ENCODE assay signal across 9 cellular contexts in the genomic region with DNA sequence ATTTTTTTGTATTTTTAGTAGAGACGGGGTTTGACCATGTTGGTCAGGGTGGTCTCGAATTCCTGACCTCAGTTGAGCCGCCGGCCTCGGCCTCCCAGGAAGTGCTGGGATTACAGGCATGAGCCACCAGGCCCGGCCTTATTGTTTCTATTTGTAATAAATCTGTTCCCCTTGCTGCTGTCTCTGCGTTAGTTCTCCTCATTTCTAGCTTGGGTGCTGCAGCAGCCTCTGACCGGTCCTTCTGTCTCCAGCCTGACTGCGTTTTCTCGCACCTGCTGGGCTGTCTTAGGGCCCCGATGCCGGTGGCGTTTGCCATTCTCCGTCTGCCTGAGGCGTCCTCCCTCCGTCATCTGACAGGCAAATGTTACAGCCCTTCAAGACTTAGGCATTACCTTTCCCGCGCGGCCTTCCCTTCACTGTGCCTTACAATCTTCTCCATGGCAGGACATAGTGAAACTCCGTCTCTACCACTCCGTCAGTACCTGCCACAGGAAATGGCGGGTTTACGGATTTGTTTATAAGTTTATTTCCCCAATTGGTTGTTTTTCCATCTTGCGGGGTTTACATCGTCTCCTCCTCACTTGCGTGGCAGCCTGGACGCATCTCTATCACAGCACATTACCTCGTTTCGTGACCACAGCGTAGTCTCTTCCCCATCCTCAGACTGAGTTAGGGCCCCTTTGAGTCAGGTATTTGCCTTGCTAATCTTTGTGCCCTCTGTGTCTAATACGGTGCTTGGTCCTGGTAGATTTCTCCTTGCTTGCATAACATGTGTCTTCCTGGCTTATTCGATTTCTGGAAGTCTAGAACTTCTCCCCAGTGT. TPM values are rescaled to one million over a fixed set of nuclear protein-coding genes. Genes with fewer than 3 reads are reported as not detected.
A peak's percentile ranks its signal among the peaks of the same experiment; 100 is the strongest.
DNase-seq lines count a peak whose midpoint lies in the region; ATAC-seq and TF ChIP-seq lines count a peak whose summit lies in the region.
"Had no signal": no experiment of that assay in that cellular context is flagged by ENCODE, and none has a peak within 500 bp of the region (broad histone marks: within the 10 kb centered on the region; RNA-seq: fewer than 3 reads in every experiment).

No MANE protein-coding gene starts in this region.

- no peaks in the 10 kb centered on the region for H3K79me2 ChIP-seq in neural progenitor cell (ENCODE audit: low read depth)
- H3K79me2 ChIP-seq: hepatocyte had no signal

- H3F3A ChIP-seq in neural progenitor cell (ENCODE audit: low read depth), result no peaks in the 10 kb centered on the region

- peaks cover 49% of the 10 kb centered on the region for H3K4me1 Mint-ChIP-seq in activated CD4-positive, alpha-beta T cell treated with anti-CD3 and anti-CD28 coated beads, Interleukin-2, amount 10 ng/mL, durations not matched to agents 24 days and 14 days
- peaks cover 52% of the 10 kb centered on the region for H3K4me1 Mint-ChIP-seq in activated CD4-positive, alpha-beta memory T cell treated with anti-CD3 and anti-CD28 coated beads, Interleukin-2, amount 10 ng/mL, durations not matched to agents 7 days and 5 days
- H3K4me1 Mint-ChIP-seq in neural progenitor cell, result peaks cover 17% of the 10 kb centered on the region

- H3K9me3 ChIP-seq in neural progenitor cell (ENCODE audit: low read depth), result no peaks in the 10 kb centered on the region

- H3K4me3 ChIP-seq in neural progenitor cell, result no peak overlapping the region
- H3K4me3 ChIP-seq: hepatocyte had no signal

- H3K4me3 Mint-ChIP-seq in activated CD4-positive, alpha-beta T cell treated with anti-CD3 and anti-CD28 coated beads, Interleukin-2, amount 10 ng/mL, durations not matched to agents 24 days and 14 days, result peak overlapping the region; percentile 100
- peak overlapping the region; percentile 53 for H3K4me3 Mint-ChIP-seq in activated CD4-positive, alpha-beta memory T cell treated with anti-CD3 and anti-CD28 coated beads, Interleukin-2, amount 10 ng/mL, durations not matched to agents 7 days and 5 days
- H3K4me3 Mint-ChIP-seq in neural progenitor cell, result no peak overlapping the region

- H3K27me3 ChIP-seq in neural progenitor cell, result peaks cover 40% of the 10 kb centered on the region

- no peaks in the 10 kb centered on the region for H4K20me1 ChIP-seq in neural progenitor cell (ENCODE audit: low read depth)

- CTCF ChIA-PET in activated CD4-positive, alpha-beta memory T cell treated with anti-CD3 and anti-CD28 coated beads, Interleukin-2, amount 10 ng/mL, durations not matched to agents 7 days and 5 days (lab: Charles Lee), result interaction anchor here (0.7 to 10.7 kb wide), 46 partner anchors 10 to 428 kb away, joined by 3 to 158 read pairs (median 5); partner anchors contain the start of genes GIMAP1, GIMAP4, GIMAP5 and GIMAP6
- CTCF ChIA-PET in GM10248 (lab: Yijun Ruan, JAX), result interaction anchor here (0.8 to 3.6 kb wide), 29 partner anchors 9 to 450 kb away, joined by 3 to 37 read pairs (median 5); partner anchors contain the start of genes GIMAP2 and GIMAP7

- H2AFZ ChIP-seq in neural progenitor cell (replicated peaks), result peak overlapping the region; percentile 54
- H2AFZ ChIP-seq: hepatocyte had no signal

- H3K36me3 ChIP-seq in neural progenitor cell, result no peaks in the 10 kb centered on the region

- no peak for DNase-seq in activated CD4-positive, alpha-beta T cell treated with anti-CD3 and anti-CD28 coated beads, Interleukin-2, amount 10 ng/mL, durations not matched to agents 24 days and 14 days
- no peak for DNase-seq in activated CD4-positive, alpha-beta T cell treated with anti-CD3 and anti-CD28 coated beads, Interleukin-2, amount 50 U/mL, for 1 hour
- no peak for DNase-seq in activated CD4-positive, alpha-beta memory T cell treated with anti-CD3 and anti-CD28 coated beads, Interleukin-2, amount 10 ng/mL, durations not matched to agents 7 days and 5 days
- DNase-seq in neural progenitor cell (ENCODE audit: low spot score) (no peak), GM10248 (ENCODE audit: extremely low spot score) (no peak), HK-2 (ENCODE audit: unreplicated experiment) (no peak)
- no peak for DNase-seq in NK-92 treated with Interleukin-12 subunit alpha and Interleukin-12 subunit beta, amount 100 ng/mL, for 24 hours (lab: John Stamatoyannopoulos, UW)

- no peaks in the 10 kb centered on the region for H3K4me1 ChIP-seq in neural progenitor cell

- POLR2A ChIA-PET in activated CD4-positive, alpha-beta memory T cell treated with anti-CD3 and anti-CD28 coated beads, Interleukin-2, amount 10 ng/mL, durations not matched to agents 7 days and 5 days (lab: Charles Lee), result interaction anchor here (0.9 to 10.7 kb wide), 23 partner anchors 12 to 546 kb away, joined by 3 to 396 read pairs (median 7); partner anchors contain the start of genes GIMAP1, GIMAP2, GIMAP4 and GIMAP5
- POLR2A ChIA-PET in GM10248 (lab: Yijun Ruan, JAX), result no interaction called here

- no peaks in the 10 kb centered on the region for H3K27me3 Mint-ChIP-seq in activated CD4-positive, alpha-beta T cell treated with anti-CD3 and anti-CD28 coated beads, Interleukin-2, amount 10 ng/mL, durations not matched to agents 24 days and 14 days
- no peaks in the 10 kb centered on the region for H3K27me3 Mint-ChIP-seq in activated CD4-positive, alpha-beta memory T cell treated with anti-CD3 and anti-CD28 coated beads, Interleukin-2, amount 10 ng/mL, durations not matched to agents 7 days and 5 days
- peaks cover 12% of the 10 kb centered on the region for H3K27me3 Mint-ChIP-seq in neural progenitor cell (ENCODE audit: insufficient read depth, low read depth)

- H3K9ac ChIP-seq in neural progenitor cell, result no peak overlapping the region

- peak overlapping the region; percentile 98 for H3K27ac Mint-ChIP-seq in activated CD4-positive, alpha-beta T cell treated with anti-CD3 and anti-CD28 coated beads, Interleukin-2, amount 10 ng/mL, durations not matched to agents 24 days and 14 days
- H3K27ac Mint-ChIP-seq in activated CD4-positive, alpha-beta memory T cell treated with anti-CD3 and anti-CD28 coated beads, Interleukin-2, amount 10 ng/mL, durations not matched to agents 7 days and 5 days, result peak overlapping the region; percentile 87
- no peak overlapping the region for H3K27ac Mint-ChIP-seq in neural progenitor cell

- ATAC-seq in HG02678 (IDR thresholded peaks at IDR 0.05; ENCODE audit: unreplicated experiment), result peak; percentile 11

- intact Hi-C loops in activated CD4-positive, alpha-beta T cell treated with anti-CD3 and anti-CD28 coated beads, Interleukin-2, amount 10 ng/mL, durations not matched to agents 24 days and 14 days (cut with micrococcal nuclease), result loop anchor here (1.0 kb wide), 2 partner anchors 121 to 289 kb away; partner anchors contain the start of gene GIMAP5

- no peak overlapping the region for H3K4me2 ChIP-seq in neural progenitor cell
- H3K4me2 ChIP-seq: hepatocyte had no signal

- H3K9me3 Mint-ChIP-seq in activated CD4-positive, alpha-beta T cell treated with anti-CD3 and anti-CD28 coated beads, Interleukin-2, amount 10 ng/mL, durations not matched to agents 24 days and 14 days, result no peaks in the 10 kb centered on the region
- peaks cover 3% of the 10 kb centered on the region for H3K9me3 Mint-ChIP-seq in activated CD4-positive, alpha-beta memory T cell treated with anti-CD3 and anti-CD28 coated beads, Interleukin-2, amount 10 ng/mL, durations not matched to agents 7 days and 5 days
- H3K9me3 Mint-ChIP-seq in neural progenitor cell, result peaks cover 2% of the 10 kb centered on the region

- H3K36me3 Mint-ChIP-seq in activated CD4-positive, alpha-beta T cell treated with anti-CD3 and anti-CD28 coated beads, Interleukin-2, amount 10 ng/mL, durations not matched to agents 24 days and 14 days (ENCODE audit: low read depth), result peaks cover 14% of the 10 kb centered on the region
- peaks cover 21% of the 10 kb centered on the region for H3K36me3 Mint-ChIP-seq in activated CD4-positive, alpha-beta memory T cell treated with anti-CD3 and anti-CD28 coated beads, Interleukin-2, amount 10 ng/mL, durations not matched to agents 7 days and 5 days (ENCODE audit: low read depth)
- H3K36me3 Mint-ChIP-seq in neural progenitor cell, result no peaks in the 10 kb centered on the region

- TF ChIP-seq CTCF in neural progenitor cell (IDR thresholded peaks at IDR 0.05), result no peak
- TF ChIP-seq CTCF in GM10248 (IDR thresholded peaks at IDR 0.05; ENCODE audit: control extremely low read depth, extremely low read depth, low read depth, missing control alignments), result no peak

- no peak overlapping the region for H3K27ac ChIP-seq in neural progenitor cell
- H3K27ac ChIP-seq: hepatocyte had no signal

RNA-seq across cellular contexts. Expression of gene GIMAP8, which starts 2.3 kb away (rescaled TPM):
- 7.9 and 8.5 TPM in 2 replicates for total RNA-seq in activated CD4-positive, alpha-beta T cell treated with anti-CD3 and anti-CD28 coated beads, Interleukin-2, amount 10 ng/mL, durations not matched to agents 24 days and 14 days
- 10 to 100 TPM; 25.1 to 26.4 TPM for total RNA-seq in activated CD4-positive, alpha-beta memory T cell treated with anti-CD3 and anti-CD28 coated beads, Interleukin-2, amount 10 ng/mL, durations not matched to agents 7 days and 5 days
- not detected in 2 replicates for total RNA-seq in neural progenitor cell (ENCODE audit: low replicate concordance)
